ENCODE assay signal across 16 cellular contexts in the genomic region with DNA sequence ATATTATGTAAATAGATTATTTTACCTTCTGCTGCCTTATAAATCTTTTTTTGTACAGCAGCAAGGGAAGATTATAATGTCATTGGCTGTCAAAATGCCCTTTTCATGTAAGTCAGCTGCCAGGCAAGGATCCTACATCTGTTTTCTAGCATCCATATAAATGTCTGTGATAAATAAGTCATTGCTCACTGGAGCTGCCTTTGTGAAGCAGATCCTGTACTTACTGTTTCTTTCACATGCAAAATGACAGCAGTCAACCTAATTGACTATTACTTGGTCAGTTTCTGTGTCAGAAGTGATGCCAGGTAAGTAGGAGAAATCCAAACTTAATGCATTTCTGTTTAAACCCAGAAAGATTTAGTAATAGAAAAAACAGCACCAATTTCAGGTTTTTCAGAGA.
DNase-seq lines count a peak whose midpoint lies in the region; ATAC-seq and TF ChIP-seq lines count a peak whose summit lies in the region.
"Had no signal": no experiment of that assay in that cellular context is flagged by ENCODE, and none has a peak within 500 bp of the region (broad histone marks: within the 10 kb centered on the region; RNA-seq: fewer than 3 reads in every experiment).

No MANE protein-coding gene starts in this region.

- H3K4me3 Mint-ChIP-seq in GM23338, result no peak overlapping the region
- no peak overlapping the region for H3K4me3 Mint-ChIP-seq in WTC11
- no peak overlapping the region for H3K4me3 Mint-ChIP-seq in stimulated activated memory B cell treated with anti-CD40 and anti-IgM and Interleukin-4, amounts not matched to agents 10 μg/mL and 1 μg/mL and 100 μg/mL, for 72 hours
- H3K4me3 Mint-ChIP-seq: B cell; CD8-positive, alpha-beta T cell had no signal

- no peak for TF ChIP-seq POLR2A in adrenal gland (IDR thresholded peaks at IDR 0.05)

- no peaks in the 10 kb centered on the region for H3K27me3 Mint-ChIP-seq in GM23338 (ENCODE audit: insufficient read depth, low read depth, poor library complexity)
- H3K27me3 Mint-ChIP-seq in WTC11 (ENCODE audit: low read depth), result no peaks in the 10 kb centered on the region
- H3K27me3 Mint-ChIP-seq in stimulated activated memory B cell treated with anti-CD40 and anti-IgM and Interleukin-4, amounts not matched to agents 10 μg/mL and 1 μg/mL and 100 μg/mL, for 72 hours, result no peaks in the 10 kb centered on the region
- H3K27me3 Mint-ChIP-seq: B cell had no signal

- peak; percentile 41 for DNase-seq in GM23338 (ENCODE audit: low spot score)
- no peak for DNase-seq in WTC11 (ENCODE audit: low spot score)
- DNase-seq in occipital lobe (lab: John Stamatoyannopoulos, UW), result no peak
- no peak for DNase-seq in adrenal gland
- DNase-seq: CD8-positive, alpha-beta T cell; COR-L47; DMS79; GOT3 had no signal

- peaks cover 29% of the 10 kb centered on the region for H3K4me1 ChIP-seq in GM23338 (ENCODE audit: insufficient read depth)
- peaks cover 32% of the 10 kb centered on the region for H3K4me1 ChIP-seq in HUES48 (ENCODE audit: control insufficient read depth, insufficient read depth, low read length)
- peaks cover 29% of the 10 kb centered on the region for H3K4me1 ChIP-seq in iPS-18a (ENCODE audit: control insufficient read depth, low read depth, low read length)
- no peaks in the 10 kb centered on the region for H3K4me1 ChIP-seq in adrenal gland (replicated peaks in 1 of 2)

- H3K4me3 ChIP-seq in GM23338 (peak overlapping the region; percentile 22; the same call in 1 of the 2 replicates), HUES48 (ENCODE audit: low read depth, low read length) (peak overlapping the region; percentile 13; the same call in 1 of the 2 replicates), iPS-18a (ENCODE audit: low read length) (no peak overlapping the region), adrenal gland (no peak overlapping the region)
- H3K4me3 ChIP-seq: GM12878 had no signal

- peaks cover 21% of the 10 kb centered on the region; the same call in 2 of the 3 replicates for H3K4me1 Mint-ChIP-seq in GM23338
- peaks cover 35% of the 10 kb centered on the region for H3K4me1 Mint-ChIP-seq in WTC11
- no peaks in the 10 kb centered on the region for H3K4me1 Mint-ChIP-seq in stimulated activated memory B cell treated with anti-CD40 and anti-IgM and Interleukin-4, amounts not matched to agents 10 μg/mL and 1 μg/mL and 100 μg/mL, for 72 hours
- H3K4me1 Mint-ChIP-seq: B cell had no signal

- H3K9me3 Mint-ChIP-seq in GM23338 (no peaks in the 10 kb centered on the region), WTC11 (peaks cover 3% of the 10 kb centered on the region; the same call in 1 of the 2 replicates)
- H3K9me3 Mint-ChIP-seq in stimulated activated memory B cell treated with anti-CD40 and anti-IgM and Interleukin-4, amounts not matched to agents 10 μg/mL and 1 μg/mL and 100 μg/mL, for 72 hours, result no peaks in the 10 kb centered on the region
- H3K9me3 Mint-ChIP-seq: CD8-positive, alpha-beta T cell had no signal

- no peak overlapping the region for H2AFZ ChIP-seq in GM23338

- no peak overlapping the region for H3K9ac ChIP-seq in HUES48 (ENCODE audit: low read depth, low read length)
- no peak overlapping the region for H3K9ac ChIP-seq in iPS-18a (ENCODE audit: low read length)
- H3K9ac ChIP-seq: KMS-11 had no signal

- CTCF ChIA-PET in WTC11 (lab: Charles Lee), result no interaction called here

- intact Hi-C loops in adrenal gland (cut with DNase I), result no loop called here

- H3K36me3 Mint-ChIP-seq in GM23338 (ENCODE audit: low read depth) (peaks cover 4% of the 10 kb centered on the region; the same call in 1 of the 3 replicates), WTC11 (no peaks in the 10 kb centered on the region)
- no peaks in the 10 kb centered on the region for H3K36me3 Mint-ChIP-seq in stimulated activated memory B cell treated with anti-CD40 and anti-IgM and Interleukin-4, amounts not matched to agents 10 μg/mL and 1 μg/mL and 100 μg/mL, for 72 hours
- H3K36me3 Mint-ChIP-seq: CD8-positive, alpha-beta T cell had no signal

- H3K9me2 ChIP-seq in GM23338 (ENCODE audit: insufficient read depth), result no peaks in the 10 kb centered on the region

- POLR2A ChIA-PET in WTC11 (lab: Charles Lee), result no interaction called here

- H3K27me3 ChIP-seq in GM23338 (ENCODE audit: insufficient read depth), result no peaks in the 10 kb centered on the region
- no peaks in the 10 kb centered on the region for H3K27me3 ChIP-seq in HUES48 (ENCODE audit: control insufficient read depth, insufficient read depth, low read length)
- H3K27me3 ChIP-seq in iPS-18a (ENCODE audit: control insufficient read depth, insufficient read depth, low read length), result no peaks in the 10 kb centered on the region
- no peaks in the 10 kb centered on the region for H3K27me3 ChIP-seq in adrenal gland

- peak overlapping the region; percentile 56 for H3K4me2 ChIP-seq in GM23338
- H3K4me2 ChIP-seq: KMS-11 had no signal

- H3K79me2 ChIP-seq in GM23338 (replicated peaks; ENCODE audit: insufficient read depth), result no peaks in the 10 kb centered on the region

- H3K27ac Mint-ChIP-seq in GM23338, result no peak overlapping the region
- no peak overlapping the region for H3K27ac Mint-ChIP-seq in WTC11
- no peak overlapping the region for H3K27ac Mint-ChIP-seq in stimulated activated memory B cell treated with anti-CD40 and anti-IgM and Interleukin-4, amounts not matched to agents 10 μg/mL and 1 μg/mL and 100 μg/mL, for 72 hours
- H3K27ac Mint-ChIP-seq: B cell; CD8-positive, alpha-beta T cell had no signal

- peak; percentile 49; the same call in 2 of the 3 replicates for ATAC-seq in GM23338
- peak; percentile 47 for ATAC-seq in WTC11
- no peak for ATAC-seq in stimulated activated memory B cell treated with anti-CD40 and anti-IgM and Interleukin-4, amounts not matched to agents 10 μg/mL and 1 μg/mL and 100 μg/mL, for 72 hours
- ATAC-seq: CD8-positive, alpha-beta T cell; GM12878; HepG2 had no signal

- H3K27ac ChIP-seq in GM23338 (ENCODE audit: low read depth) (peak overlapping the region; percentile 81), HUES48 (ENCODE audit: low read depth, low read length) (peak overlapping the region; percentile 54), iPS-18a (ENCODE audit: low read length) (peak overlapping the region; percentile 38), adrenal gland (no peak overlapping the region)
- H3K27ac ChIP-seq: C4-2B, KMS-11 had no signal

- H3F3A ChIP-seq in GM23338 (replicated peaks; ENCODE audit: low read depth), result no peaks in the 10 kb centered on the region

- H3K9me3 ChIP-seq in HUES48 (ENCODE audit: control insufficient read depth, insufficient read depth, low read length) (no peaks in the 10 kb centered on the region), iPS-18a (ENCODE audit: control insufficient read depth, low read depth, low read length) (no peaks in the 10 kb centered on the region), adrenal gland (replicated peaks in 1 of 3) (no peaks in the 10 kb centered on the region)

- no peak for TF ChIP-seq CTCF in GM23338 (conservative IDR thresholded peaks at IDR 0.05; ENCODE audit: low read depth in 2 of 2)
- TF ChIP-seq CTCF in WTC11 (IDR thresholded peaks at IDR 0.05), result no peak
- TF ChIP-seq CTCF in adrenal gland (IDR thresholded peaks at IDR 0.05), result no peak

- H4K20me1 ChIP-seq in GM23338 (replicated peaks; ENCODE audit: insufficient read depth), result no peaks in the 10 kb centered on the region

- H3K36me3 ChIP-seq in GM23338 (ENCODE audit: insufficient read depth) (no peaks in the 10 kb centered on the region), HUES48 (ENCODE audit: control insufficient read depth, insufficient read depth, low read length) (no peaks in the 10 kb centered on the region), iPS-18a (ENCODE audit: control insufficient read depth, low read depth, low read length) (no peaks in the 10 kb centered on the region), adrenal gland (replicated peaks in 1 of 2) (no peaks in the 10 kb centered on the region)

TF ChIP-seq in GM23338, 12 proteins besides CTCF, POLR2A, EP300 and RAD21:
- TF ChIP-seq POLR2AphosphoS5 (IDR thresholded peaks at IDR 0.05; ENCODE audit: low read depth) (no peak), ZNF114 (CRISPR knock-in tag; IDR thresholded peaks at IDR 0.05) (no peak), STAT1 (IDR thresholded peaks at IDR 0.05; ENCODE audit: unreplicated experiment) (no peak), ZNF331 (CRISPR knock-in tag; IDR thresholded peaks at IDR 0.05; ENCODE audit: low read depth) (no peak), NANOG (IDR thresholded peaks at IDR 0.05; ENCODE audit: borderline replicate concordance) (peak; percentile 71)
- TF ChIP-seq, protein P1, sequence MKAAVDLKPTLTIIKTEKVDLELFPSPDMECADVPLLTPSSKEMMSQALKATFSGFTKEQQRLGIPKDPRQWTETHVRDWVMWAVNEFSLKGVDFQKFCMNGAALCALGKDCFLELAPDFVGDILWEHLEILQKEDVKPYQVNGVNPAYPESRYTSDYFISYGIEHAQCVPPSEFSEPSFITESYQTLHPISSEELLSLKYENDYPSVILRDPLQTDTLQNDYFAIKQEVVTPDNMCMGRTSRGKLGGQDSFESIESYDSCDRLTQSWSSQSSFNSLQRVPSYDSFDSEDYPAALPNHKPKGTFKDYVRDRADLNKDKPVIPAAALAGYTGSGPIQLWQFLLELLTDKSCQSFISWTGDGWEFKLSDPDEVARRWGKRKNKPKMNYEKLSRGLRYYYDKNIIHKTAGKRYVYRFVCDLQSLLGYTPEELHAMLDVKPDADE (IDR thresholded peaks at IDR 0.05), result no peak

TF ChIP-seq in WTC11, 78 proteins besides CTCF, POLR2A, EP300 and RAD21 (continues in another document):
- TF ChIP-seq, protein P2, sequence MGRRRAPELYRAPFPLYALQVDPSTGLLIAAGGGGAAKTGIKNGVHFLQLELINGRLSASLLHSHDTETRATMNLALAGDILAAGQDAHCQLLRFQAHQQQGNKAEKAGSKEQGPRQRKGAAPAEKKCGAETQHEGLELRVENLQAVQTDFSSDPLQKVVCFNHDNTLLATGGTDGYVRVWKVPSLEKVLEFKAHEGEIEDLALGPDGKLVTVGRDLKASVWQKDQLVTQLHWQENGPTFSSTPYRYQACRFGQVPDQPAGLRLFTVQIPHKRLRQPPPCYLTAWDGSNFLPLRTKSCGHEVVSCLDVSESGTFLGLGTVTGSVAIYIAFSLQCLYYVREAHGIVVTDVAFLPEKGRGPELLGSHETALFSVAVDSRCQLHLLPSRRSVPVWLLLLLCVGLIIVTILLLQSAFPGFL (CRISPR knock-in tag; IDR thresholded peaks at IDR 0.05; ENCODE audit: borderline replicate concordance), result no peak
- TF ChIP-seq, protein P3, sequence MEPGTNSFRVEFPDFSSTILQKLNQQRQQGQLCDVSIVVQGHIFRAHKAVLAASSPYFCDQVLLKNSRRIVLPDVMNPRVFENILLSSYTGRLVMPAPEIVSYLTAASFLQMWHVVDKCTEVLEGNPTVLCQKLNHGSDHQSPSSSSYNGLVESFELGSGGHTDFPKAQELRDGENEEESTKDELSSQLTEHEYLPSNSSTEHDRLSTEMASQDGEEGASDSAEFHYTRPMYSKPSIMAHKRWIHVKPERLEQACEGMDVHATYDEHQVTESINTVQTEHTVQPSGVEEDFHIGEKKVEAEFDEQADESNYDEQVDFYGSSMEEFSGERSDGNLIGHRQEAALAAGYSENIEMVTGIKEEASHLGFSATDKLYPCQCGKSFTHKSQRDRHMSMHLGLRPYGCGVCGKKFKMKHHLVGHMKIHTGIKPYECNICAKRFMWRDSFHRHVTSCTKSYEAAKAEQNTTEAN (CRISPR knock-in tag; IDR thresholded peaks at IDR 0.05), result no peak
- TF ChIP-seq OVOL2 (CRISPR knock-in tag; IDR thresholded peaks at IDR 0.05; ENCODE audit: borderline replicate concordance), result no peak

Comparison
In these comparisons a context has a peak if more than half of its experiments do, and no peak if none do; other contexts are left out.
1. H3K27ac ChIP-seq: peak in GM23338 (single experiment), HUES48 (single experiment) and iPS-18a (single experiment); none in adrenal gland (0 of 5).
2. H3K4me3 ChIP-seq: peak in GM23338 (single experiment) and HUES48 (single experiment); none in iPS-18a (single experiment) and adrenal gland (0 of 4).